Comparison of ENCODE assay signal across 16 cellular contexts in the genomic region with DNA sequence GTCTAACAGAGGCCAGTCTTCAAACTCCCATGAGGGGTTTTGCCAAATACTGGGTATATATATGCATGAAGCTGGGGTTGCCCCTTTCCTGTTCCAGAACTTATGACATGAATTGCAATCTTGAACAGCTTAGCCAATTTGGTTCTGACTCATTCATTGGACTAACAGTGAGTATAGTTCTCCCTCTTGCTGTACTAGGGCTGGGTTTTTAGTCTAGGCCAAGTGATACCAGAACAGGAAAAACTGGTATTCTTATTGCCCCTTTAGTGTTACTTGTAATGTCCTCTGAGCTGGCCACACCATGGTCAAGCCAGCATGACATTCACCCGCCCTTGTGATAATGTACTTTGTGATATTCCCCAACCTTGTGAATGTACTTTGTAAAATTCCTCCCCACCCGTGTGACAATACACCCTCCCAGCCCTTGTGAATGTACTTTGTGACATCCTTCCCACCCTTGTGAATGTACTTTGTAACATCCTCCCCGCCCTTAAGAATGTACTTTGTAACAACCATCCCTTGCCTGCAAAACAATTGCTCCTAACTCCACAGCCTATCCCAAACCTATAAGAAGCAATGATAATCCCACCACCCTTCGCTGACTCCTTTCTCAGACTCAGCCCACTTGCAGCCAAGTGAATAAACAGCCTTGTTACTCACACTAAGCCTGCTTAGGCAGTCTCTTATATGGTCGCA.
"Had no signal": no experiment of that assay in that cellular context is flagged by ENCODE, and none has a peak within 500 bp of the region (broad histone marks: within the 10 kb centered on the region; RNA-seq: fewer than 3 reads in every experiment).

No MANE protein-coding gene starts in this region.

- ATAC-seq: activated naive CD8-positive, alpha-beta T cell treated with anti-CD3 and anti-CD28 coated beads, Interleukin-2, amount 50 U/mL, for 24 hours; sciatic nerve; stimulated activated naive CD8-positive, alpha-beta T cell treated with anti-CD3 and anti-CD28 coated beads, Interleukin-15, amount 100 ng/mL, for 72 hours had no signal

- H3K4me1 Mint-ChIP-seq: activated naive CD8-positive, alpha-beta T cell treated with anti-CD3 and anti-CD28 coated beads, Interleukin-2, amount 50 U/mL, for 24 hours; endodermal cell; neural crest cell; stimulated activated naive CD8-positive, alpha-beta T cell treated with anti-CD3 and anti-CD28 coated beads, Interleukin-15, amount 100 ng/mL, for 72 hours had no signal

- H3K4me1 ChIP-seq: esophagus muscularis mucosa, lower lobe of right lung, spleen, upper lobe of left lung had no signal

- H3K27me3 ChIP-seq: esophagus muscularis mucosa, spleen, upper lobe of left lung had no signal

- H3K27ac ChIP-seq: esophagus muscularis mucosa, lower lobe of right lung, spleen had no signal

- H3K4me3 ChIP-seq: esophagus muscularis mucosa, lower lobe of right lung, spleen, upper lobe of left lung had no signal

- DNase-seq: activated CD4-positive, alpha-beta T cell treated with anti-CD3 and anti-CD28 coated beads, Interleukin-2, amount 50 U/mL, for 1 hour; activated CD8-positive, alpha-beta memory T cell treated with anti-CD3 and anti-CD28 coated beads for 24 hours; activated naive CD4-positive, alpha-beta T cell treated with Interleukin-2 at 50 U/mL for 16 hours; activated naive CD8-positive, alpha-beta T cell treated with anti-CD3 and anti-CD28 coated beads, Interleukin-2, amount 50 U/mL, for 24 hours; aorta; dermis blood vessel endothelial cell; endodermal cell; foreskin melanocyte; lower lobe of right lung; midbrain; spleen; stimulated activated naive CD8-positive, alpha-beta T cell treated with anti-CD3 and anti-CD28 coated beads, Interleukin-15, amount 100 ng/mL, for 72 hours; upper lobe of left lung had no signal

- H3K9me3 ChIP-seq: esophagus muscularis mucosa, lower lobe of right lung, upper lobe of left lung had no signal

- H3K36me3 ChIP-seq: lower lobe of right lung, spleen, upper lobe of left lung had no signal

- H3K27ac Mint-ChIP-seq: activated naive CD8-positive, alpha-beta T cell treated with anti-CD3 and anti-CD28 coated beads, Interleukin-2, amount 50 U/mL, for 24 hours; endodermal cell had no signal

- H3K4me3 Mint-ChIP-seq: activated naive CD8-positive, alpha-beta T cell treated with anti-CD3 and anti-CD28 coated beads, Interleukin-2, amount 50 U/mL, for 24 hours; endodermal cell; neural crest cell; stimulated activated naive CD8-positive, alpha-beta T cell treated with anti-CD3 and anti-CD28 coated beads, Interleukin-15, amount 100 ng/mL, for 72 hours had no signal

- H3K27me3 Mint-ChIP-seq: activated naive CD8-positive, alpha-beta T cell treated with anti-CD3 and anti-CD28 coated beads, Interleukin-2, amount 50 U/mL, for 24 hours; stimulated activated naive CD8-positive, alpha-beta T cell treated with anti-CD3 and anti-CD28 coated beads, Interleukin-15, amount 100 ng/mL, for 72 hours had no signal
